ENCODE assay signal across 8 cellular contexts in genomic region chr5:35884125-35884788, GRCh38.
DNase-seq lines count a peak whose midpoint lies in the region; ATAC-seq and TF ChIP-seq lines count a peak whose summit lies in the region.

No MANE protein-coding gene starts in this region.

- ATAC-seq in GM21367 (IDR thresholded peaks at IDR 0.05; ENCODE audit: unreplicated experiment) = peak; percentile 81
- peak; percentile 87 for ATAC-seq in stimulated activated naive CD8-positive, alpha-beta T cell treated with anti-CD3 and anti-CD28 coated beads, Interleukin-15, Interleukin-2, amounts not matched to agents 100 U/mL and 50 U/mL, for 24 hours
- ATAC-seq in HG03097 (IDR thresholded peaks at IDR 0.05; ENCODE audit: low FRiP score, unreplicated experiment) = no peak

- in situ Hi-C loops in GM13977 (cut with MboI; ENCODE audit: low pct_unique_long_range_greater_than_20kb, low sequenced_read_pairs, unreplicated experiment) = no loop called here

- peak; percentile 74 for DNase-seq in AG20443 (ENCODE audit: low spot score)
- DNase-seq in NB4 (ENCODE audit: low read depth) = peak; percentile 65
- peak; percentile 59 to 86 for DNase-seq in cardiac fibroblast (ENCODE audit: low read depth in 2 of 2)
- DNase-seq in stimulated activated naive CD8-positive, alpha-beta T cell treated with anti-CD3 and anti-CD28 coated beads, Interleukin-15, Interleukin-2, amounts not matched to agents 100 U/mL and 50 U/mL, for 24 hours = no peak
- no peak for DNase-seq in NCI-H1436 treated with DMSO at 0.1 percent for 48 hours (lab: John Stamatoyannopoulos, UW)
- DNase-seq in GM13977 (ENCODE audit: low spot score) = no peak

- TF ChIP-seq CTCF in NB4 (IDR thresholded peaks at IDR 0.05; ENCODE audit: low read depth, low read length) (no peak), cardiac fibroblast (IDR thresholded peaks at IDR 0.05; ENCODE audit: low read depth, low read length) (no peak), GM13977 (IDR thresholded peaks at IDR 0.05; ENCODE audit: extremely low read depth, insufficient read depth, missing control alignments) (no peak)

- H3K4me3 ChIP-seq in NB4 (ENCODE audit: low read depth, low read length) = no peak overlapping the region
- H3K4me3 ChIP-seq in cardiac fibroblast (replicated peaks in 1 of 2; ENCODE audit: low read depth in 2 of 2, low read length in 2 of 2) = no peak overlapping the region

- TF ChIP-seq POLR2A in NB4 (IDR thresholded peaks at IDR 0.05; ENCODE audit: extremely low read depth, insufficient read length) = no peak

Comparison
In these comparisons a context has a peak if more than half of its experiments do, and no peak if none do; other contexts are left out.
1. DNase-seq: peak in AG20443 (single experiment), NB4 (single experiment) and cardiac fibroblast (2 of 2); none in stimulated activated naive CD8-positive, alpha-beta T cell treated with anti-CD3 and anti-CD28 coated beads, Interleukin-15, Interleukin-2, amounts not matched to agents 100 U/mL and 50 U/mL, for 24 hours (single experiment), NCI-H1436 treated with DMSO at 0.1 percent for 48 hours (single experiment) and GM13977 (single experiment).